10 cellular contexts compared by ENCODE assay signal in genomic region chr22:42396621-42397331, GRCh38. TPM values are rescaled to one million over a fixed set of nuclear protein-coding genes. Genes with fewer than 3 reads are reported as not detected.
DNase-seq lines count a peak whose midpoint lies in the region; ATAC-seq and TF ChIP-seq lines count a peak whose summit lies in the region.
"Had no signal": no experiment of that assay in that cellular context is flagged by ENCODE, and none has a peak within 500 bp of the region (broad histone marks: within the 10 kb centered on the region; RNA-seq: fewer than 3 reads in every experiment).

No MANE protein-coding gene starts in this region.

- H3K27me3 ChIP-seq in adrenal gland = no peaks in the 10 kb centered on the region

- H3K36me3 ChIP-seq in adrenal gland (replicated peaks in 1 of 2) (no peaks in the 10 kb centered on the region), mucosa of descending colon (ENCODE audit: low read depth) (no peaks in the 10 kb centered on the region)

- DNase-seq in Caki2 (ENCODE audit: low read depth) = peak; percentile 18
- peak in 6 of 7 donors; percentile 24 to 60 (median 31) for DNase-seq in adrenal gland
- peak in 1 of 3 donors; percentile 24 for DNase-seq in mucosa of descending colon
- no peak for DNase-seq in NCI-H2081 treated with DMSO at 0.1 percent for 48 hours (lab: John Stamatoyannopoulos, UW)
- no peak for DNase-seq in activated naive CD4-positive, alpha-beta T cell treated with anti-CD3 and anti-CD28 coated beads, Interleukin-2, amount 50 U/mL, for 16 hours
- no peak for DNase-seq in COLO668 (lab: John Stamatoyannopoulos, UW; ENCODE audit: unreplicated experiment)
- DNase-seq: activated gamma-delta T cell, SHP77 had no signal

- H3K9me3 ChIP-seq in adrenal gland (replicated peaks in 1 of 3) = no peaks in the 10 kb centered on the region
- no peaks in the 10 kb centered on the region for H3K9me3 ChIP-seq in mucosa of descending colon

- peak; percentile 49 for ATAC-seq in HG02759 (IDR thresholded peaks at IDR 0.05; ENCODE audit: unreplicated experiment)
- ATAC-seq in mucosa of descending colon = peak; percentile 59
- ATAC-seq in GM21825 (IDR thresholded peaks at IDR 0.05; ENCODE audit: unreplicated experiment) = no peak

- peak in 2 of 6 experiments; percentile 9 to 14 for TF ChIP-seq CTCF in adrenal gland (IDR thresholded peaks at IDR 0.05)
- TF ChIP-seq CTCF in mucosa of descending colon (IDR thresholded peaks at IDR 0.05) = no peak

- peaks cover 0 to 8% of the 10 kb centered on the region in 2 donors for H3K4me1 ChIP-seq in adrenal gland (replicated peaks in 1 of 2)
- peaks cover 3% of the 10 kb centered on the region for H3K4me1 ChIP-seq in mucosa of descending colon (ENCODE audit: low read depth)

- in situ Hi-C loops in Caki2 (cut with HindIII; ENCODE audit: low pct_unique_long_range_greater_than_20kb, low sequenced_read_pairs) = no loop called here

- 59 to 69% (median 62%) methylated on average over 20 to 24 of the region's 24 CpGs for WGBS in adrenal gland, 4 donors

- H3K27ac ChIP-seq in adrenal gland = peak overlapping the region in 4 of 5 donors; percentile 25 to 86 (median 68)

- no peak for TF ChIP-seq POLR2A in adrenal gland (IDR thresholded peaks at IDR 0.05)

- H3K4me3 ChIP-seq in adrenal gland = no peak overlapping the region
- no peak overlapping the region for H3K4me3 ChIP-seq in mucosa of descending colon

- intact Hi-C loops in adrenal gland (cut with DNase I) = no loop called here
- intact Hi-C loops in mucosa of descending colon (cut with DNase I, micrococcal nuclease) = no loop called here

RNA-seq across cellular contexts. Expression of gene NFAM1, which starts 35.4 kb away (rescaled TPM):
- total RNA-seq in Caki2 (2014; rRNA removed; shearing (Covaris generic); ENCODE audit: low replicate concordance) = 0.03 and 0.17 TPM in 2 replicates
- 10 to 100 TPM in 2 of 8 donors, 1 to 10 TPM in 6; 1.9 to 11.2 (median 8.5) TPM for total RNA-seq in adrenal gland
- 1 to 10 TPM in 2 of 3 donors, under 1 TPM in 1; 0.88 to 3.1 (median 1.1) TPM for polyA plus RNA-seq in adrenal gland
- total RNA-seq in mucosa of descending colon = 1 to 10 TPM in 2 of 3 donors, under 1 TPM in 1; 0.46 to 3.1 (median 2.9) TPM

Comparison
In these comparisons a context has a peak if more than half of its experiments do, and no peak if none do; other contexts are left out.
1. DNase-seq: peak in Caki2 (single experiment) and adrenal gland (6 of 7); none in NCI-H2081 treated with DMSO at 0.1 percent for 48 hours (single experiment), activated naive CD4-positive, alpha-beta T cell treated with anti-CD3 and anti-CD28 coated beads, Interleukin-2, amount 50 U/mL, for 16 hours (single experiment) and COLO668 (single experiment).